In genomic region chr20:57693002-57693582, GRCh38 we compare ENCODE assay signal across 13 cellular contexts. TPM values are rescaled to one million over a fixed set of nuclear protein-coding genes. Genes with fewer than 3 reads are reported as not detected.
DNase-seq lines count a peak whose midpoint lies in the region; ATAC-seq and TF ChIP-seq lines count a peak whose summit lies in the region.
"Had no signal": no experiment of that assay in that cellular context is flagged by ENCODE, and none has a peak within 500 bp of the region (broad histone marks: within the 10 kb centered on the region; RNA-seq: fewer than 3 reads in every experiment).

No MANE protein-coding gene starts in this region.

- H3K9me3 ChIP-seq in upper lobe of left lung, result no peaks in the 10 kb centered on the region

- peak overlapping the region; percentile 94 for H3K27ac Mint-ChIP-seq in WTC11
- H3K27ac Mint-ChIP-seq in effector memory CD8-positive, alpha-beta T cell, result no peak overlapping the region
- H3K27ac Mint-ChIP-seq: activated CD4-positive, alpha-beta T cell treated with anti-CD3 and anti-CD28 coated beads, Interleukin-2, amount 10 ng/mL, durations not matched to agents 7 days and 5 days had no signal

- H3K27ac ChIP-seq in upper lobe of left lung, result peak overlapping the region in 2 of 4 donors; percentile 11 to 20
- H3K27ac ChIP-seq: KMS-11 had no signal

- ATAC-seq in WTC11 (peak; percentile 24), left colon (peak; percentile 79), upper lobe of left lung (ENCODE audit: low FRiP score in 2 of 2) (peak; percentile 27 to 52)
- ATAC-seq in effector memory CD8-positive, alpha-beta T cell (replicated peaks), result no peak

- no peaks in the 10 kb centered on the region for H3K27me3 Mint-ChIP-seq in WTC11 (ENCODE audit: low read depth)
- peaks cover 17 to 48% of the 10 kb centered on the region in 2 donors for H3K27me3 Mint-ChIP-seq in effector memory CD8-positive, alpha-beta T cell
- H3K27me3 Mint-ChIP-seq: activated CD4-positive, alpha-beta T cell treated with anti-CD3 and anti-CD28 coated beads, Interleukin-2, amount 10 ng/mL, durations not matched to agents 7 days and 5 days had no signal

- peaks cover 11 to 62% (median 30%) of the 10 kb centered on the region in 4 donors for H3K4me1 ChIP-seq in upper lobe of left lung

- POLR2A ChIA-PET in WTC11 (lab: Charles Lee), result interaction anchor here (0.6 to 2.0 kb wide), 2 partner anchors 17 to 632 kb away, joined by 4 to 8 read pairs; partner anchors contain the start of gene PMEPA1

- TF ChIP-seq EP300 in upper lobe of left lung (IDR thresholded peaks at IDR 0.05), result no peak

- 0 out of 2 replicates have a peak, but pooled peaks have one; percentile 16 for TF ChIP-seq CTCF in WTC11 (IDR thresholded peaks at IDR 0.05)
- peak; percentile 15 to 50 (median 32) for TF ChIP-seq CTCF in upper lobe of left lung (IDR thresholded peaks at IDR 0.05)

- H3K36me3 ChIP-seq in upper lobe of left lung, result no peaks in the 10 kb centered on the region

- TF ChIP-seq POLR2A in upper lobe of left lung (IDR thresholded peaks at IDR 0.05), result no peak

- intact Hi-C loops in left colon (cut with DNase I, micrococcal nuclease), result no loop called here

- H3K4me3 ChIP-seq in upper lobe of left lung, result no peak overlapping the region

- 50 to 71% methylated on average over 7 to 20 of the region's 20 CpGs for WGBS in upper lobe of left lung, 2 donors

- CTCF ChIA-PET in WTC11 (lab: Charles Lee), result interaction anchor here (0.5 to 3.0 kb wide), 13 partner anchors 9 to 487 kb away, joined by 3 to 9 read pairs (median 4); partner anchors contain the start of gene PMEPA1

- peaks cover 82% of the 10 kb centered on the region for H3K4me1 Mint-ChIP-seq in WTC11
- H3K4me1 Mint-ChIP-seq in effector memory CD8-positive, alpha-beta T cell (ENCODE audit: low read depth in 2 of 2), result peaks cover 4% of the 10 kb centered on the region in 2 donors

- no peaks in the 10 kb centered on the region for H3K27me3 ChIP-seq in upper lobe of left lung

- DNase-seq in SIG-M5 treated with dmso at 0.1 percent for 504 hours (lab: John Stamatoyannopoulos, UW; ENCODE audit: unreplicated experiment), result peak; percentile 81
- no peak for DNase-seq in SIG-M5 (lab: John Stamatoyannopoulos, UW)
- DNase-seq in WTC11 (ENCODE audit: low spot score), result peak; percentile 48
- peak; percentile 82 to 86 for DNase-seq in left colon
- peak; percentile 51 to 79 for DNase-seq in upper lobe of left lung
- DNase-seq in NCI-H2081 (lab: John Stamatoyannopoulos, UW), result no peak
- no peak for DNase-seq in activated effector memory CD4-positive, alpha-beta T cell treated with Interleukin-2 at 50 U/mL for 16 hours
- DNase-seq in effector memory CD8-positive, alpha-beta T cell, result no peak
- DNase-seq: activated CD4-positive, alpha-beta T cell treated with anti-CD3 and anti-CD28 coated beads, Interleukin-2, amount 10 ng/mL, durations not matched to agents 7 days and 5 days; central memory CD4-positive, alpha-beta T cell; hippocampal formation; posterior cingulate gyrus had no signal

- H3K36me3 Mint-ChIP-seq in WTC11, result no peaks in the 10 kb centered on the region
- peaks cover 2% of the 10 kb centered on the region for H3K36me3 Mint-ChIP-seq in effector memory CD8-positive, alpha-beta T cell (ENCODE audit: insufficient read depth)

- no peak overlapping the region; the same call in 1 of the 2 replicates for H3K4me3 Mint-ChIP-seq in WTC11
- no peak overlapping the region for H3K4me3 Mint-ChIP-seq in effector memory CD8-positive, alpha-beta T cell
- H3K4me3 Mint-ChIP-seq: activated CD4-positive, alpha-beta T cell treated with anti-CD3 and anti-CD28 coated beads, Interleukin-2, amount 10 ng/mL, durations not matched to agents 7 days and 5 days had no signal

- H3K9me3 Mint-ChIP-seq in WTC11, result no peaks in the 10 kb centered on the region
- H3K9me3 Mint-ChIP-seq in effector memory CD8-positive, alpha-beta T cell, result no peaks in the 10 kb centered on the region
- H3K9me3 Mint-ChIP-seq: activated CD4-positive, alpha-beta T cell treated with anti-CD3 and anti-CD28 coated beads, Interleukin-2, amount 10 ng/mL, durations not matched to agents 7 days and 5 days had no signal

TF ChIP-seq in WTC11, 78 proteins besides CTCF, POLR2A, EP300 and RAD21 (continues in another document):
- TF ChIP-seq GRHL2 (CRISPR knock-in tag; IDR thresholded peaks at IDR 0.05; ENCODE audit: insufficient replicate concordance, severe bottlenecking), result no peak
- TF ChIP-seq FOXK1 (CRISPR knock-in tag; IDR thresholded peaks at IDR 0.05), result no peak
- TF ChIP-seq E2F5 (CRISPR knock-in tag; IDR thresholded peaks at IDR 0.05), result no peak
- no peak for TF ChIP-seq ZNF121 (CRISPR knock-in tag; IDR thresholded peaks at IDR 0.05)
- no peak for TF ChIP-seq E2F4 (CRISPR knock-in tag; IDR thresholded peaks at IDR 0.05; ENCODE audit: borderline replicate concordance, low read depth)
- no peak for TF ChIP-seq ATF1 (CRISPR knock-in tag; IDR thresholded peaks at IDR 0.05)
- TF ChIP-seq ZBTB21 (CRISPR knock-in tag; IDR thresholded peaks at IDR 0.05; ENCODE audit: borderline replicate concordance), result no peak
- TF ChIP-seq NFYB (CRISPR knock-in tag; conservative IDR thresholded peaks at IDR 0.05; ENCODE audit: low read depth), result no peak
- no peak for TF ChIP-seq ZNF263 (CRISPR knock-in tag; IDR thresholded peaks at IDR 0.05; ENCODE audit: low read depth)
- TF ChIP-seq SMAD3 (CRISPR knock-in tag; IDR thresholded peaks at IDR 0.05; ENCODE audit: borderline replicate concordance), result no peak
- TF ChIP-seq SMAD4 (CRISPR knock-in tag; IDR thresholded peaks at IDR 0.05), result no peak
- TF ChIP-seq ZNF232 (CRISPR knock-in tag; IDR thresholded peaks at IDR 0.05), result no peak
- no peak for TF ChIP-seq ZNF219 (CRISPR knock-in tag; IDR thresholded peaks at IDR 0.05; ENCODE audit: borderline replicate concordance)
- no peak for TF ChIP-seq AR (CRISPR knock-in tag; IDR thresholded peaks at IDR 0.05)

RNA-seq across cellular contexts. Expression of gene PMEPA1, which starts 16.7 kb away (rescaled TPM):
- total RNA-seq in WTC11 (2021), result 29.8 to 40.6 TPM (median 31.0 TPM) in 3 replicates
- 10 to 100 TPM; 15.0 to 41.6 TPM for total RNA-seq in left colon
- total RNA-seq in upper lobe of left lung, result 10 to 100 TPM in 5 of 6 donors, 1 to 10 TPM in 1; 2.1 to 60.9 (median 17.6) TPM

Comparison
In these comparisons a context has a peak if more than half of its experiments do, and no peak if none do; other contexts are left out.
1. DNase-seq: peak in SIG-M5 treated with dmso at 0.1 percent for 504 hours (single experiment), WTC11 (single experiment), left colon (2 of 2) and upper lobe of left lung (2 of 2); none in SIG-M5 (single experiment), NCI-H2081 (0 of 2), activated effector memory CD4-positive, alpha-beta T cell treated with Interleukin-2 at 50 U/mL for 16 hours (single experiment) and effector memory CD8-positive, alpha-beta T cell (0 of 3).